In the genomic region with DNA sequence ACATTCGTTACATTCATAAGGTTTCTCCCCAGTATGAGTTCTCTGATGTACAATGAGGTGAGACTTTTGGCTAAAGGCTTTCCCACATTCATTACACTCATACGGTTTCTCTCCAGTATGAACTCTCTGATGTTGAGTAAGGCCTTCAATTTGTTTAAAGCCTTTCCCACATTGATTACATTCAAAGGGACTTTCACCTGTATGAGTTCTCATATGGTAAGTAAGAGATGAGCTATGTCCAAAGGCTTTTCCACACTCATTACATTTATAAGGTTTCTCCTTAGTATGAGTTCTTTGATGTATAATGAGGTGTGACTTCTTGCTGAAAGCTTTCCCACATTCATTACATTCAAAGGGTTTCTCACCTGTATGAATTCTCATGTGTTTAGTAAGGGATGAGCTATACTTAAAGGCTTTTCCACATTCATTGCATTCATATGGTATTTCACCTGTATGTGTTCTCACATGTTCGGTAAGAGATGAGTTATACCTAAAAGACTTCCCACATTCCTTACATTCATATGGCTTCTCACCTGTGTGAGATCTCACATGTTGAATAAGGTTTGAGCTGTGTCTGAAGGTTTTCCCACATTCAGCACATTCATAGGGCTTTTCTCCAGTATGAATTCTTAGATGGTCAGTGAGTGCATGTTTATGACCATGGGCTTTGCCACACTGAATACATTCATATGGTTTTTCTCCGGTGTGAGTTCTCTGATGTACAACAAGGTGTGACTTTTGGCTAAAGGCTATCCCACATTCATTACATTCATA, we compare ENCODE assay signal across 19 cellular contexts. TPM values are rescaled to one million over a fixed set of nuclear protein-coding genes. Genes with fewer than 3 reads are reported as not detected.
DNase-seq lines count a peak whose midpoint lies in the region; ATAC-seq, FAIRE-seq and TF ChIP-seq lines count a peak whose summit lies in the region.
"Had no signal": no experiment of that assay in that cellular context is flagged by ENCODE, and none has a peak within 500 bp of the region (broad histone marks: within the 10 kb centered on the region; RNA-seq: fewer than 3 reads in every experiment).

No MANE protein-coding gene starts in this region.

- TF ChIP-seq POLR2A in HCT116 (IDR thresholded peaks at IDR 0.05; ENCODE audit: borderline replicate concordance, extremely low read depth, insufficient read depth, insufficient read length) (no peak), GM12892 (IDR thresholded peaks at IDR 0.05; ENCODE audit: low read depth, low read length) (no peak)

- ATAC-seq in HCT116 (no peak), GM21515 (IDR thresholded peaks at IDR 0.05; ENCODE audit: unreplicated experiment) (no peak), HG03432 (IDR thresholded peaks at IDR 0.05; ENCODE audit: unreplicated experiment) (no peak)
- ATAC-seq: gastroesophageal sphincter had no signal

- H3K36me3 ChIP-seq in HCT116 (ENCODE audit: control insufficient read depth in 1 of 2, insufficient read depth in 2 of 2, low read length in 2 of 2), result peaks cover 0 to 5% of the 10 kb centered on the region in 2 experiments; a peak in 2 of 4 replicates
- H3K36me3 ChIP-seq in adipocyte (ENCODE audit: control insufficient read depth, insufficient read depth, low read length, severe bottlenecking), result peaks cover 47% of the 10 kb centered on the region
- H3K36me3 ChIP-seq in MG63, result peaks cover 37% of the 10 kb centered on the region

- BruUV-seq in HCT116 (replicated peaks; lab: Mats Ljungman, UMichigan), result no TSS peak

- in situ Hi-C loops in ACHN (cut with HindIII; ENCODE audit: low pct_ligation_motif_present, low pct_unique_long_range_greater_than_20kb, low sequenced_read_pairs), result no loop called here

- no peak overlapping the region for H3K4me2 ChIP-seq in HCT116 (ENCODE audit: low read length)
- H3K4me2 ChIP-seq: SK-N-SH had no signal

- H3K4me1 ChIP-seq in HCT116 (ENCODE audit: control insufficient read depth in 1 of 2, insufficient read depth in 2 of 2, low read length in 2 of 2) (no peaks in the 10 kb centered on the region), adipocyte (ENCODE audit: control insufficient read depth, insufficient read depth, low read length) (no peaks in the 10 kb centered on the region)
- H3K4me1 ChIP-seq: gastroesophageal sphincter, vagina had no signal

- intact Hi-C loops in HCT116 (cut with micrococcal nuclease), result loop anchor here (10.0 kb wide), 1 partner anchor 48 kb away; no protein-coding TSS in a partner anchor

- no peaks in the 10 kb centered on the region for H3K27me3 ChIP-seq in HCT116 (ENCODE audit: insufficient read depth, low read length)
- no peaks in the 10 kb centered on the region for H3K27me3 ChIP-seq in adipocyte (replicated peaks; ENCODE audit: control insufficient read depth, insufficient read depth, low read length)
- H3K27me3 ChIP-seq in MG63, result no peaks in the 10 kb centered on the region
- H3K27me3 ChIP-seq: gastroesophageal sphincter, ovary, vagina had no signal

- H3K79me2 ChIP-seq in HCT116 (ENCODE audit: insufficient read depth, low read length), result no peaks in the 10 kb centered on the region

- H3K9me3 ChIP-seq in HCT116 (ENCODE audit: control insufficient read depth in 1 of 2, insufficient read depth in 1 of 2, low read depth in 1 of 2, low read length in 2 of 2) (peaks cover 41% of the 10 kb centered on the region in 2 experiments; a peak in 3 of 4 replicates), adipocyte (ENCODE audit: control insufficient read depth, low read length) (peaks cover 98% of the 10 kb centered on the region), MG63 (peaks cover 58% of the 10 kb centered on the region)

- no peak overlapping the region for H2AFZ ChIP-seq in HCT116 (ENCODE audit: low read depth, low read length, poor library complexity, severe bottlenecking)

- no peaks in the 10 kb centered on the region for H3K9me2 ChIP-seq in HCT116 (ENCODE audit: insufficient read depth)
- H3K9me2 ChIP-seq: SK-N-SH had no signal

- H3K9ac ChIP-seq in HCT116 (ENCODE audit: low read length) (no peak overlapping the region), adipocyte (ENCODE audit: low read length) (no peak overlapping the region)
- H3K9ac ChIP-seq: SK-N-SH had no signal

- CTCF ChIA-PET in HCT116 (lab: Charles Lee), result no interaction called here

- TF ChIP-seq CTCF in HCT116 (IDR thresholded peaks at IDR 0.05 in 2 of 3, conservative IDR thresholded peaks at IDR 0.05 in 1 of 3; ENCODE audit: borderline replicate concordance in 1 of 3, insufficient read depth in 1 of 3, low read depth in 2 of 3, low read length in 2 of 3), result no peak

- H3K4me3 ChIP-seq in HCT116 (replicated peaks in 1 of 2; ENCODE audit: low read depth in 1 of 2, low read length in 2 of 2) (no peak overlapping the region), adipocyte (ENCODE audit: low read length) (peak overlapping the region; percentile 61), MG63 (no peak overlapping the region)
- H3K4me3 ChIP-seq: gastroesophageal sphincter, ovary, vagina had no signal

- no peak overlapping the region for H3K27ac ChIP-seq in HCT116 (ENCODE audit: low read depth, low read length)
- H3K27ac ChIP-seq: gastroesophageal sphincter, ovary, vagina had no signal

- H4K20me1 ChIP-seq in HCT116 (ENCODE audit: insufficient read depth), result no peaks in the 10 kb centered on the region

- DNase-seq in ACHN (peak; percentile 4), HCT116 (ENCODE audit: low read depth, low spot score) (no peak), adipocyte (ENCODE audit: low read depth) (no peak), fibroblast of peridontal ligament (ENCODE audit: extremely low read depth) (peak; percentile 8), GM12892 (ENCODE audit: insufficient read length) (no peak), MG63 (no peak)
- DNase-seq: activated effector memory CD4-positive, alpha-beta T cell treated with anti-CD3 and anti-CD28 coated beads, Interleukin-2, amount 50 U/mL, for 16 hours; amniotic stem cell; COR-L47; H9; NCI-H1930; NCI-H526 treated with DMSO at 0.1 percent for 48 hours; ovary; SK-N-SH; stimulated activated CD4-positive, alpha-beta T cell treated with anti-CD3 and anti-CD28 coated beads, Interleukin-2, amount 100 ng/mL, for 48 hours had no signal

- POLR2A ChIA-PET in HCT116 (lab: Charles Lee), result no interaction called here

- no peak for TF ChIP-seq RAD21 in HCT116 (IDR thresholded peaks at IDR 0.05; ENCODE audit: low read depth)

- no peak for FAIRE-seq in GM12892 (lab: Jason Lieb, UNC)

- RAD21 ChIA-PET in HCT116 (lab: Charles Lee; ENCODE audit: low non-redundant PET in 1 of 2, low total read pairs in 2 of 2, uncharacterized antibody in 2 of 2, unreplicated experiment in 2 of 2), result no interaction called here

TF ChIP-seq in HCT116, 20 proteins besides CTCF, POLR2A, EP300 and RAD21:
- TF ChIP-seq CBX3 (IDR thresholded peaks at IDR 0.05; ENCODE audit: low read depth) (no peak), ZNF274 (IDR thresholded peaks at IDR 0.05; ENCODE audit: low read depth, low read length) (peak; percentile 98), EZH2phosphoT487 (IDR thresholded peaks at IDR 0.05; ENCODE audit: borderline replicate concordance) (no peak), ELF1 (IDR thresholded peaks at IDR 0.05; ENCODE audit: borderline replicate concordance, low read depth) (no peak)
- TF ChIP-seq, protein P1, sequence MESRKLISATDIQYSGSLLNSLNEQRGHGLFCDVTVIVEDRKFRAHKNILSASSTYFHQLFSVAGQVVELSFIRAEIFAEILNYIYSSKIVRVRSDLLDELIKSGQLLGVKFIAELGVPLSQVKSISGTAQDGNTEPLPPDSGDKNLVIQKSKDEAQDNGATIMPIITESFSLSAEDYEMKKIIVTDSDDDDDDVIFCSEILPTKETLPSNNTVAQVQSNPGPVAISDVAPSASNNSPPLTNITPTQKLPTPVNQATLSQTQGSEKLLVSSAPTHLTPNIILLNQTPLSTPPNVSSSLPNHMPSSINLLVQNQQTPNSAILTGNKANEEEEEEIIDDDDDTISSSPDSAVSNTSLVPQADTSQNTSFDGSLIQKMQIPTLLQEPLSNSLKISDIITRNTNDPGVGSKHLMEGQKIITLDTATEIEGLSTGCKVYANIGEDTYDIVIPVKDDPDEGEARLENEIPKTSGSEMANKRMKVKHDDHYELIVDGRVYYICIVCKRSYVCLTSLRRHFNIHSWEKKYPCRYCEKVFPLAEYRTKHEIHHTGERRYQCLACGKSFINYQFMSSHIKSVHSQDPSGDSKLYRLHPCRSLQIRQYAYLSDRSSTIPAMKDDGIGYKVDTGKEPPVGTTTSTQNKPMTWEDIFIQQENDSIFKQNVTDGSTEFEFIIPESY (IDR thresholded peaks at IDR 0.05; ENCODE audit: extremely low read depth, insufficient replicate concordance, low read length), result no peak
- TF ChIP-seq, protein P2, sequence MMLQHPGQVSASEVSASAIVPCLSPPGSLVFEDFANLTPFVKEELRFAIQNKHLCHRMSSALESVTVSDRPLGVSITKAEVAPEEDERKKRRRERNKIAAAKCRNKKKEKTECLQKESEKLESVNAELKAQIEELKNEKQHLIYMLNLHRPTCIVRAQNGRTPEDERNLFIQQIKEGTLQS (IDR thresholded peaks at IDR 0.05), result no peak

RNA-seq across cellular contexts. Expression of a gene that starts 13.5 kb away (rescaled TPM):
- total RNA-seq in HCT116 (2021; ENCODE audit: unreplicated experiment), result 1.8 TPM
- polyA plus RNA-seq in HCT116 (2012), result 0.37 and 0.96 TPM in 2 replicates
- polyA plus RNA-seq in GM12892 (2012; ENCODE audit: missing spikeins), result 1.6 TPM
- 0.62 and 2.2 TPM in 2 replicates for total RNA-seq in MG63 (2014; rRNA removed; shearing (Covaris generic); ENCODE audit: low replicate concordance)

RNA-seq across cellular contexts. Expression of a gene that starts 31.1 kb away (rescaled TPM):
- not detected for total RNA-seq in HCT116 (2021; ENCODE audit: unreplicated experiment)
- not detected in 2 replicates for polyA plus RNA-seq in HCT116 (2012)
- 0.15 TPM for polyA plus RNA-seq in GM12892 (2012; ENCODE audit: missing spikeins)
- 0.13 TPM in 1 of 2 replicates, not detected in the other for total RNA-seq in MG63 (2014; rRNA removed; shearing (Covaris generic); ENCODE audit: low replicate concordance)

Comparison
In these comparisons a context has a peak if more than half of its experiments do, and no peak if none do; other contexts are left out.
1. DNase-seq: peak in ACHN (single experiment) and fibroblast of peridontal ligament (single experiment); none in HCT116 (single experiment), adipocyte (single experiment), GM12892 (single experiment) and MG63 (single experiment).